8 cellular contexts compared by ENCODE assay signal in genomic region chr22:22558972-22559603, GRCh38. TPM values are rescaled to one million over a fixed set of nuclear protein-coding genes. Genes with fewer than 3 reads are reported as not detected.
DNase-seq lines count a peak whose midpoint lies in the region; TF ChIP-seq lines count a peak whose summit lies in the region.

PRAME (minus strand) TSS chr22:22559265; CDS start chr22:22556832, 2,433 bp downstream.

- peak; percentile 90 for TF ChIP-seq CTCF in GM12864 (IDR thresholded peaks at IDR 0.05; ENCODE audit: low read depth, low read length, missing control alignments)

- DNase-seq in GM12864 (ENCODE audit: low read depth) (peak; percentile 51), NCI-H1048 (lab: John Stamatoyannopoulos, UW) (peak; percentile 81), SKM-1 (lab: John Stamatoyannopoulos, UW; ENCODE audit: unreplicated experiment) (peak; percentile 83), inferior parietal cortex (ENCODE audit: extremely low spot score) (peak; percentile 95), T1000 (lab: John Stamatoyannopoulos, UW) (no peak), ureter (ENCODE audit: low spot score) (no peak)
- peak; percentile 40 for DNase-seq in activated gamma-delta T cell treated with anti-CD3 and anti-CD28 coated beads, Interleukin-2, amount 50 U/mL, for 16 hours (ENCODE audit: low read depth)
- DNase-seq in stimulated activated CD4-positive, alpha-beta T cell treated with anti-CD3 and anti-CD28 coated beads, TNF-alpha, amount 100 ng/mL, for 24 hours (ENCODE audit: low read depth in 3 of 3): peak; percentile 48 to 85 (median 56)

- no peak within 1 kb of the TSS for H3K4me3 ChIP-seq in GM12864 (ENCODE audit: low read depth, low read length)

RNA-seq across cellular contexts. Expression of gene PRAME, which starts in this region (rescaled TPM):
- total RNA-seq in ureter: not detected

Comparison
In these comparisons a context has a peak if more than half of its experiments do, and no peak if none do; other contexts are left out.
1. DNase-seq: peak in GM12864 (single experiment), NCI-H1048 (single experiment), SKM-1 (single experiment), activated gamma-delta T cell treated with anti-CD3 and anti-CD28 coated beads, Interleukin-2, amount 50 U/mL, for 16 hours (single experiment), inferior parietal cortex (single experiment) and stimulated activated CD4-positive, alpha-beta T cell treated with anti-CD3 and anti-CD28 coated beads, TNF-alpha, amount 100 ng/mL, for 24 hours (3 of 3); none in T1000 (single experiment) and ureter (single experiment).